ENCODE assay signal across 26 cellular contexts in the genomic region with DNA sequence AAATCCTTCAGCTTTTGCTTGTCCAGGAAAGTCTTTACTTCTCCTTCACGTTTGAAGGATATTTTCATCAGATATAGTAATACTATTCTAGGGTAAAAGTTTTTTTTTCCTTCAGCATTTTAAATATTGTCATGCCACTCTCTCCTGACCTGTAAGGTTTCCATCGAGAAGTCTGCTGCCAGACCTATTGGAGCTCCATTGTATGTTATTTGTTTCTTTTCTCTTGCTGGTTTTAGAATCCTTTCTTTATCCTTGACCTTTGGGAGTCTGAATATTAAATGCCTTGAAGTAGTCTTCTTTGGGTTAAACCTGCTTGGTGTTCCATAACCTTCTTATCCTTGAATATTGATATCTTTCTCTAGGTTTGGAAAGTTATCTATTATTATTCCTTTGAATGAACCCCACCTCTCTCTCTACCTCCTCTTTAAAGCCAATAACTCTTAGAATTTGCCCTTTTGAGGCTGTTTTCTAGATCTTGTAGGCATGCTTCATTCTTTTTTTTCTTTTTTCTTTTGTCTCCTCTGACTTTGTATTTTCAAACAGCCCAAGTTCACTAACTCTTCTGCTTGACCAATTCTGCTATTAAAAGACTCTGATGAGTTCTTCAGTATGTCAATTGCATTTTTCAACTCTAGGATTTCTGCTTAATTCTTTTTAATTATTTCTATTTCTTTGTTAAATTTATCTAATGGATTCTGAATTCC.
"Had no signal": no experiment of that assay in that cellular context is flagged by ENCODE, and none has a peak within 500 bp of the region (broad histone marks: within the 10 kb centered on the region; RNA-seq: fewer than 3 reads in every experiment).

No MANE protein-coding gene starts in this region.

- FAIRE-seq: pancreas, small intestine, urothelium cell line had no signal

- H3K27ac Mint-ChIP-seq: natural killer cell; nephron; stimulated activated effector memory CD8-positive, alpha-beta T cell treated with anti-CD3 and anti-CD28 coated beads, Interleukin-12 subunit alpha, Interleukin-12 subunit beta, amount 100 ng/mL, for 72 hours; stimulated activated naive B cell treated with anti-CD40 and anti-IgM and Interleukin-4, amounts not matched to agents 10 μg/mL and 1 μg/mL and 100 μg/mL, for 72 hours; stimulated activated naive CD8-positive, alpha-beta T cell treated with anti-CD3 and anti-CD28 coated beads, Interleukin-15, Interleukin-2, amounts not matched to agents 100 ng/mL and 50 ng/mL, for 24 hours had no signal

- H3K4me1 Mint-ChIP-seq: natural killer cell had no signal

- H3K27me3 Mint-ChIP-seq: stimulated activated naive B cell treated with anti-CD40 and anti-IgM and Interleukin-4, amounts not matched to agents 10 μg/mL and 1 μg/mL and 100 μg/mL, for 72 hours; stimulated activated naive CD8-positive, alpha-beta T cell treated with anti-CD3 and anti-CD28 coated beads, Interleukin-15, Interleukin-2, amounts not matched to agents 100 ng/mL and 50 ng/mL, for 24 hours had no signal

- ATAC-seq: natural killer cell; pancreas; psoas muscle; right cardiac atrium; right lobe of liver; stimulated activated effector memory CD8-positive, alpha-beta T cell treated with anti-CD3 and anti-CD28 coated beads, Interleukin-12 subunit alpha, Interleukin-12 subunit beta, amount 100 ng/mL, for 72 hours; stimulated activated naive B cell treated with anti-CD40 and anti-IgM and Interleukin-4, amounts not matched to agents 10 μg/mL and 1 μg/mL and 100 μg/mL, for 72 hours had no signal

- H3K4me3 ChIP-seq: pancreas, psoas muscle, right lobe of liver, sigmoid colon, stomach, thoracic aorta, thyroid gland, tibial nerve, upper lobe of left lung, vagina had no signal

- DNase-seq: natural killer cell; nucleus accumbens; pancreas; psoas muscle; right cardiac atrium; right lobe of liver; sigmoid colon; small intestine; stimulated activated CD4-positive, alpha-beta T cell treated with anti-CD3 and anti-CD28 coated beads, Interleukin-15, amount 100 ng/mL, for 24 hours; stimulated activated CD4-positive, alpha-beta T cell treated with anti-CD3 and anti-CD28 coated beads, Interleukin-2, amount 100 ng/mL, for 24 hours; stimulated activated CD4-positive, alpha-beta T cell treated with anti-CD3 and anti-CD28 coated beads, Interleukin-2, amount 100 ng/mL, for 48 hours; stimulated activated CD4-positive, alpha-beta T cell treated with anti-CD3 and anti-CD28 coated beads, Interleukin-4, amount 100 ng/mL, for 24 hours; stimulated activated naive B cell treated with anti-CD40 and anti-IgM and Interleukin-4, amounts not matched to agents 10 μg/mL and 1 μg/mL and 100 μg/mL, for 72 hours; stimulated activated naive CD4-positive, alpha-beta T cell treated with Interleukin-2 at 50 U/mL for 16 hours; stomach; thyroid gland; trophoblast cell; upper lobe of left lung had no signal

- H3K27me3 ChIP-seq: neutrophil, pancreas, right lobe of liver, sigmoid colon, stomach, thyroid gland, tibial nerve, upper lobe of left lung, vagina had no signal

- H3K36me3 ChIP-seq: neutrophil, pancreas, right lobe of liver, sigmoid colon, stomach, thoracic aorta, thyroid gland, tibial nerve, upper lobe of left lung, vagina had no signal

- H3K27ac ChIP-seq: neutrophil, pancreas, psoas muscle, right lobe of liver, sigmoid colon, stomach, thoracic aorta, thyroid gland, tibial nerve, upper lobe of left lung, vagina had no signal

- H3K9me3 ChIP-seq: neutrophil, pancreas, right lobe of liver, sigmoid colon, thoracic aorta, thyroid gland, upper lobe of left lung, vagina had no signal

- H3K4me3 Mint-ChIP-seq: natural killer cell; nephron; stimulated activated effector memory CD8-positive, alpha-beta T cell treated with anti-CD3 and anti-CD28 coated beads, Interleukin-12 subunit alpha, Interleukin-12 subunit beta, amount 100 ng/mL, for 72 hours; stimulated activated naive B cell treated with anti-CD40 and anti-IgM and Interleukin-4, amounts not matched to agents 10 μg/mL and 1 μg/mL and 100 μg/mL, for 72 hours; stimulated activated naive CD8-positive, alpha-beta T cell treated with anti-CD3 and anti-CD28 coated beads, Interleukin-15, Interleukin-2, amounts not matched to agents 100 ng/mL and 50 ng/mL, for 24 hours had no signal
